ENCODE assay signal across 22 cellular contexts in the genomic region with DNA sequence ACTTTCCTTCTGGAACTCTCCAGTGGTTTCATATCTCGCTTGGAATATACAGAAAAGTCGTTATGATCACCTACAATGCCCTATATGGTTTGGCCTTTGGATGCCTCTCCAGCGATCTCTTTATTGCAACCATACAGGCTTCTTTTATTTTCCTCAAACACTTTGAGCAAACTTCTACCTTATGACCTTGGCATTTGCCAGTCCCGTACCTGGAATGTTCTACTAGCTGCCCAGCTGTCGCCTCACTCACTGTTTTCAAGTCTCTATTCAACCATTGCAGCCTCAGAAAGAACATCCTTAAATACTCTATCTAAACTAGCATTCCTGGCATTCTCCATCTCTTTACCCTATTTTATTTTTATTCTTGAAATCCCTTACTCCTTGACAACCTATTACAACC. TPM values are rescaled to one million over a fixed set of nuclear protein-coding genes. Genes with fewer than 3 reads are reported as not detected.
DNase-seq lines count a peak whose midpoint lies in the region; ATAC-seq and TF ChIP-seq lines count a peak whose summit lies in the region.
"Had no signal": no experiment of that assay in that cellular context is flagged by ENCODE, and none has a peak within 500 bp of the region (broad histone marks: within the 10 kb centered on the region; RNA-seq: fewer than 3 reads in every experiment).

No MANE protein-coding gene starts in this region.

- H3K9me3 ChIP-seq in colonic mucosa: no peaks in the 10 kb centered on the region
- no peaks in the 10 kb centered on the region for H3K9me3 ChIP-seq in mucosa of rectum (ENCODE audit: control insufficient read depth in 2 of 2, low read length in 2 of 2)
- peaks cover 0 to 5% of the 10 kb centered on the region in 2 donors for H3K9me3 ChIP-seq in transverse colon
- H3K9me3 ChIP-seq in body of pancreas: no peaks in the 10 kb centered on the region
- H3K9me3 ChIP-seq in ovary: no peaks in the 10 kb centered on the region
- H3K9me3 ChIP-seq: BE2C had no signal

- no peaks in the 10 kb centered on the region for H3K36me3 ChIP-seq in colonic mucosa
- no peaks in the 10 kb centered on the region for H3K36me3 ChIP-seq in mucosa of rectum (ENCODE audit: control insufficient read depth in 2 of 2, insufficient read depth in 2 of 2, low read length in 2 of 2)
- H3K36me3 ChIP-seq in transverse colon: no peaks in the 10 kb centered on the region
- no peaks in the 10 kb centered on the region for H3K36me3 ChIP-seq in body of pancreas (replicated peaks in 1 of 2; ENCODE audit: insufficient read depth in 1 of 2, low read depth in 2 of 2)
- H3K36me3 ChIP-seq in ovary: no peaks in the 10 kb centered on the region
- H3K36me3 ChIP-seq: BE2C had no signal

- intact Hi-C loops in colonic mucosa (cut with DNase I) (no loop called here), transverse colon (cut with DNase I; ENCODE audit: low total_unique reads) (no loop called here), body of pancreas (cut with DNase I) (no loop called here), ovary (cut with DNase I) (no loop called here)

- no peak for TF ChIP-seq EP300 in transverse colon (IDR thresholded peaks at IDR 0.05; ENCODE audit: low read depth)
- no peak for TF ChIP-seq EP300 in ovary (IDR thresholded peaks at IDR 0.05)

- H3K27ac ChIP-seq in colonic mucosa (peak overlapping the region; percentile 69), mucosa of rectum (ENCODE audit: low read depth in 2 of 2, low read length in 2 of 2) (peak overlapping the region; percentile 50 to 92), transverse colon (peak overlapping the region; percentile 42 to 78 (median 70)), body of pancreas (no peak overlapping the region), ovary (no peak overlapping the region)
- H3K27ac ChIP-seq: A549; BLaER1 treated with 17β-estradiol and CSF1 and Interleukin-3, amounts not matched to agents 10 nM and 100 nM; GM23248 had no signal

- TF ChIP-seq POLR2A in transverse colon (IDR thresholded peaks at IDR 0.05) (no peak), body of pancreas (IDR thresholded peaks at IDR 0.05) (no peak), ovary (IDR thresholded peaks at IDR 0.05) (no peak)

- 43 to 60% methylated on average over 5 of the region's 5 CpGs for WGBS in transverse colon (ENCODE audit: low coverage in 1 of 2), 2 donors
- 56 to 66% methylated on average over 5 of the region's 5 CpGs for WGBS in body of pancreas, 2 donors
- 94 to 95% (median 95%) methylated on average over 5 of the region's 5 CpGs for WGBS in ovary, 3 donors

- no peak for ATAC-seq in body of pancreas
- ATAC-seq: A549, GM12878, HCT116 had no signal

- DNase-seq in colonic mucosa (peak; percentile 24), transverse colon (no peak), body of pancreas (no peak), ovary (no peak), SK-N-DZ (ENCODE audit: low spot score) (no peak)
- DNase-seq: 8988T; ACHN; AML-193; BE2C; CD4-positive, alpha-beta T cell; CD8-positive, alpha-beta memory T cell; DMS 273 treated with DMSO at 0.1 percent for 48 hours; DMS79; EL; GDM1; GM23248; H7 had no signal

- TF ChIP-seq CTCF in colonic mucosa (IDR thresholded peaks at IDR 0.05) (no peak), transverse colon (IDR thresholded peaks at IDR 0.05) (no peak), body of pancreas (IDR thresholded peaks at IDR 0.05) (no peak), ovary (IDR thresholded peaks at IDR 0.05) (no peak)

- H3K27me3 ChIP-seq in colonic mucosa: no peaks in the 10 kb centered on the region
- no peaks in the 10 kb centered on the region for H3K27me3 ChIP-seq in mucosa of rectum (ENCODE audit: control insufficient read depth in 2 of 2, insufficient read depth in 2 of 2, low read length in 2 of 2)
- no peaks in the 10 kb centered on the region for H3K27me3 ChIP-seq in transverse colon
- no peaks in the 10 kb centered on the region for H3K27me3 ChIP-seq in body of pancreas
- no peaks in the 10 kb centered on the region for H3K27me3 ChIP-seq in ovary
- H3K27me3 ChIP-seq: BE2C; BLaER1 treated with 17β-estradiol and CSF1 and Interleukin-3, amounts not matched to agents 10 nM and 100 nM had no signal

- H3K4me1 ChIP-seq in colonic mucosa (peaks cover 5% of the 10 kb centered on the region), mucosa of rectum (ENCODE audit: control insufficient read depth in 2 of 2, insufficient read depth in 2 of 2, low read length in 2 of 2) (peaks cover 22 to 46% of the 10 kb centered on the region in 2 donors), transverse colon (peaks cover 4 to 51% (median 25%) of the 10 kb centered on the region in 4 donors), body of pancreas (peaks cover 11% of the 10 kb centered on the region), ovary (ENCODE audit: insufficient read depth) (peaks cover 15% of the 10 kb centered on the region)
- H3K4me1 ChIP-seq: BE2C had no signal

- in situ Hi-C loops in transverse colon (cut with MboI; ENCODE audit: low pct_ligation_motif_present in 1 of 4, low pct_unique_long_range_greater_than_20kb in 1 of 4, low sequenced_read_pairs in 3 of 4): no loop called here

- H3K9ac ChIP-seq in colonic mucosa (ENCODE audit: low read depth in 2 of 2, low read length in 2 of 2): peak overlapping the region in 1 of 2 donors; percentile 46
- peak overlapping the region in 1 of 2 donors; percentile 40 for H3K9ac ChIP-seq in mucosa of rectum (ENCODE audit: low read depth in 1 of 2, low read length in 2 of 2)
- H3K9ac ChIP-seq: BLaER1 treated with 17β-estradiol and CSF1 and Interleukin-3, amounts not matched to agents 10 nM and 100 nM; GM23248 had no signal

- H3K4me3 ChIP-seq in colonic mucosa: no peak overlapping the region
- no peak overlapping the region for H3K4me3 ChIP-seq in mucosa of rectum (ENCODE audit: low read length in 2 of 2)
- H3K4me3 ChIP-seq in transverse colon: no peak overlapping the region
- no peak overlapping the region for H3K4me3 ChIP-seq in body of pancreas
- H3K4me3 ChIP-seq in ovary: no peak overlapping the region
- H3K4me3 ChIP-seq: A549; BLaER1 treated with 17β-estradiol and CSF1 and Interleukin-3, amounts not matched to agents 10 nM and 100 nM; GM12878; GM23248 had no signal

RNA-seq across cellular contexts. Expression of gene NEDD9, which starts 50.4 kb away (rescaled TPM):
- total RNA-seq in colonic mucosa (10 to 100 TPM; 43.4 to 73.1 TPM), transverse colon (10 to 100 TPM; 34.6 to 82.7 (median 72.3) TPM), body of pancreas (10 to 100 TPM; 22.8 to 58.3 TPM), ovary (10 to 100 TPM in 5 of 7 donors, 1 to 10 TPM in 2; 5.0 to 49.4 (median 17.4) TPM)
- 10 to 100 TPM in 1 of 2 donors, 1 to 10 TPM in 1; 8.7 to 13.7 TPM for polyA plus RNA-seq in ovary
- 0.14 and 0.31 TPM in 2 replicates for polyA plus RNA-seq in SK-N-DZ (2014; cell fraction: cytosol; rRNA removed)
- polyA plus RNA-seq in SK-N-DZ (2014; cell fraction: nucleus; rRNA removed): 0.13 and 0.14 TPM in 2 replicates

Comparison
In these comparisons a context has a peak if more than half of its experiments do, and no peak if none do; other contexts are left out.
1. H3K27ac ChIP-seq: peak in colonic mucosa (single experiment), mucosa of rectum (2 of 2) and transverse colon (4 of 4); none in body of pancreas (0 of 4) and ovary (0 of 2).